8 cellular contexts compared by ENCODE assay signal in the genomic region with DNA sequence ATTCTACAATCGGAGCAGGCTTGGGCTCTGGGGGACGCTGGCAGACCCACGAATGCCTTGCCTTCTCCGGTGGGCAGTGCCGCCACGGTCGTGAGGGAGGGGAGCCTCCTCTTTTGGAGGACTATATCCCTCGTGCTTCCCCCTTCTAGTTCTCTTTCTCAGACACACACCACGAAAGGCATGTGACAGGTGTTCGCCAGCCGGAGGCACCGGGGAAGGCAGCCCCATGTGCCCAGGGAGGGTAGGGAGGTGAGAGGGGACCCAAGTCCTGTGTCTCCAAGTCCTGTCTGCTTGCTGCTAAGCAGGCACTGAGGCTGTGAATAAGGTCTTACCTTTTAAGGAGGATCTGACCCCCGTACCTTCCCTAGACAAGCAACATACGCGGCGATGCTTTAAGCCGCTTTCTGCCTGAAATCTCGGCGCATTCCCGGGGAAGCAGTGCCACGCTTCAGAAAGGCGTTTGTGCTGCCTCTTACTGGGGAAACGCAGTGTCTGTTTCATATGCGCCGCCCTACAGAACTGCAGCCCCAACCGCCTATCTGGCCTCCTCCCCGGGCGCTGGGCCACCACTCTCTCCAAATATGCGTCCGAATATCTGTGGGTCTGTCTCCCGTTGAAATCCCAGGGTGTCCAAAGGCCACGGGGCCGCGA. TPM values are rescaled to one million over a fixed set of nuclear protein-coding genes. Genes with fewer than 3 reads are reported as not detected.
DNase-seq lines count a peak whose midpoint lies in the region; ATAC-seq lines count a peak whose summit lies in the region.

No MANE protein-coding gene starts in this region.

- ATAC-seq in sciatic nerve (peak; percentile 82), GM18868 (IDR thresholded peaks at IDR 0.05; ENCODE audit: unreplicated experiment) (no peak)

- no peak overlapping the region for H3K27ac ChIP-seq in iPS-20b (ENCODE audit: low read length)

- H3K9me3 ChIP-seq in iPS-20b (ENCODE audit: insufficient read depth, low read depth, low read length) = no peaks in the 10 kb centered on the region

- H3K4me3 ChIP-seq in iPS-20b (ENCODE audit: low read length) = peak overlapping the region; percentile 57

- DNase-seq in EH (ENCODE audit: low read depth) (peak; percentile 44), NCI-H2171 treated with DMSO at 0.1 percent for 48 hours (lab: John Stamatoyannopoulos, UW) (peak; percentile 84), astrocyte of the hippocampus (ENCODE audit: low read depth, low spot score) (peak; percentile 85), sciatic nerve (ENCODE audit: low spot score) (peak; percentile 65)
- DNase-seq in activated CD4-positive, CD25-positive, alpha-beta regulatory T cell (lab: John Stamatoyannopoulos, UW) = no peak
- DNase-seq in activated effector memory CD4-positive, alpha-beta T cell treated with anti-CD3 and anti-CD28 coated beads, Interleukin-2, amount 50 U/mL, for 16 hours = no peak

- intact Hi-C loops in sciatic nerve (cut with DNase I) = no loop called here

- peaks cover 95% of the 10 kb centered on the region for H3K27me3 ChIP-seq in iPS-20b (ENCODE audit: insufficient read depth, low read length)

- H3K36me3 ChIP-seq in iPS-20b (ENCODE audit: insufficient read depth, low read depth, low read length) = no peaks in the 10 kb centered on the region

- H3K9ac ChIP-seq in iPS-20b (ENCODE audit: low read depth, low read length) = no peak overlapping the region

- H3K4me1 ChIP-seq in iPS-20b (ENCODE audit: insufficient read depth, low read length) = peaks cover 26% of the 10 kb centered on the region

RNA-seq across cellular contexts. Expression of a gene that starts 0.8 kb away (rescaled TPM):
- total RNA-seq in sciatic nerve = 9.0 TPM

Comparison
In these comparisons a context has a peak if more than half of its experiments do, and no peak if none do; other contexts are left out.
1. DNase-seq: peak in EH (single experiment), NCI-H2171 treated with DMSO at 0.1 percent for 48 hours (single experiment), astrocyte of the hippocampus (single experiment) and sciatic nerve (single experiment); none in activated CD4-positive, CD25-positive, alpha-beta regulatory T cell (0 of 4) and activated effector memory CD4-positive, alpha-beta T cell treated with anti-CD3 and anti-CD28 coated beads, Interleukin-2, amount 50 U/mL, for 16 hours (single experiment).